ENCODE assay signal across 21 cellular contexts in genomic region chr17:82439194-82439828, GRCh38.
"Had no signal": no experiment of that assay in that cellular context is flagged by ENCODE, and none has a peak within 500 bp of the region (broad histone marks: within the 10 kb centered on the region; RNA-seq: fewer than 3 reads in every experiment).

No MANE protein-coding gene starts in this region.

- DNase-seq: activated B cell treated with CpG ODN at 0.5 μM for 24 hours; activated CD4-positive, alpha-beta T cell treated with anti-CD3 and anti-CD28 coated beads, Interleukin-2, amount 10 ng/mL, durations not matched to agents 24 days and 14 days; activated CD8-positive, alpha-beta T cell treated with anti-CD3 and anti-CD28 coated beads, Interleukin-2, amount 10 ng/mL, durations not matched to agents 7 days and 5 days; activated naive CD4-positive, alpha-beta T cell treated with Interleukin-2 at 50 U/mL for 16 hours; body of pancreas; caudate nucleus; erythroblast; foreskin melanocyte; glutamatergic neuron; hippocampal formation; islet precursor cell; left colon; lower lobe of right lung; natural killer cell; retina; stimulated activated CD4-positive, alpha-beta T cell treated with anti-CD3 and anti-CD28 coated beads, Interleukin-2, amount 100 ng/mL, for 24 hours; stomach; T-helper 17 cell; trophoblast cell had no signal

- H3K27ac Mint-ChIP-seq: activated CD4-positive, alpha-beta T cell treated with anti-CD3 and anti-CD28 coated beads, Interleukin-2, amount 10 ng/mL, durations not matched to agents 24 days and 14 days; activated CD8-positive, alpha-beta T cell treated with anti-CD3 and anti-CD28 coated beads, Interleukin-2, amount 10 ng/mL, durations not matched to agents 7 days and 5 days; activated T-helper 2 cell treated with anti-CD3 and anti-CD28 coated beads, Interferon-gamma antibody, Interleukin-2, Interleukin-4, amounts not matched to agents 10 μg/mL and 5 μg/mL and 100 μg/mL, durations not matched to agents 14 hours and 24 hours and 36 hours; natural killer cell; T-helper 17 cell had no signal

- H3K4me1 Mint-ChIP-seq: activated CD4-positive, alpha-beta T cell treated with anti-CD3 and anti-CD28 coated beads, Interleukin-2, amount 10 ng/mL, durations not matched to agents 24 days and 14 days had no signal

- H3K27me3 Mint-ChIP-seq: activated B cell treated with CpG ODN at 0.5 μM for 24 hours; activated CD4-positive, alpha-beta T cell treated with anti-CD3 and anti-CD28 coated beads, Interleukin-2, amount 10 ng/mL, durations not matched to agents 24 days and 14 days; activated T-cell treated with anti-CD3 and anti-CD28 coated beads, Interleukin-2, amount 50 U/mL, for 24 hours; T-helper 17 cell had no signal

- H3K36me3 Mint-ChIP-seq: natural killer cell had no signal

- ATAC-seq: activated CD8-positive, alpha-beta T cell treated with anti-CD3 and anti-CD28 coated beads, Interleukin-2, amount 10 ng/mL, durations not matched to agents 7 days and 5 days; body of pancreas; left colon; lower lobe of right lung; natural killer cell; T-helper 17 cell had no signal

- H3K4me3 Mint-ChIP-seq: activated B cell treated with CpG ODN at 0.5 μM for 24 hours; activated CD4-positive, alpha-beta T cell treated with anti-CD3 and anti-CD28 coated beads, Interleukin-2, amount 10 ng/mL, durations not matched to agents 24 days and 14 days; activated CD8-positive, alpha-beta T cell treated with anti-CD3 and anti-CD28 coated beads, Interleukin-2, amount 10 ng/mL, durations not matched to agents 7 days and 5 days; activated T-cell treated with anti-CD3 and anti-CD28 coated beads, Interleukin-2, amount 50 U/mL, for 24 hours; natural killer cell; T-helper 17 cell had no signal

- H3K9me3 Mint-ChIP-seq: activated B cell treated with CpG ODN at 0.5 μM for 24 hours; activated CD4-positive, alpha-beta T cell treated with anti-CD3 and anti-CD28 coated beads, Interleukin-2, amount 10 ng/mL, durations not matched to agents 24 days and 14 days; activated T-cell treated with anti-CD3 and anti-CD28 coated beads, Interleukin-2, amount 50 U/mL, for 24 hours; activated T-helper 2 cell treated with anti-CD3 and anti-CD28 coated beads, Interferon-gamma antibody, Interleukin-2, Interleukin-4, amounts not matched to agents 10 μg/mL and 5 μg/mL and 100 μg/mL, durations not matched to agents 14 hours and 24 hours and 36 hours; natural killer cell had no signal
